Comparison of ENCODE assay signal across 14 cellular contexts in the genomic region with DNA sequence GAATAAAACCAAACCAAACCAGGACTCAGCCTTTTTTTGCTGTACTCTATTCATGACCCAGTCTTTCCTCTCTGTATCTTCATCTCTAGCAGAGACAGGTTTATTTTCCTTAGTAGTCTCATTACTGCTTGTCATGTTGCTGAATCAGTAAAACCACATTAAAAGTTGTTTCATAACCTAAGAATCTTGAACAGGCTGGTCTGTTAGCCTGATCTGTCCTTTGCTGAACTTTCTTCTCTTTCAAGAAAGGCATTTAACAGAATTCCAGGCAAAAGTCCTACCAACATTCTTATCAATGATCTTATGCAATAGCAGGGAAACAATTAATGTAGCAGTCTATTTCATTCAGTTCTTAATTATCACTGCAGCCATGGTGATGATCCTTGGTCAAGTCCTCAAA.
DNase-seq lines count a peak whose midpoint lies in the region; ATAC-seq and TF ChIP-seq lines count a peak whose summit lies in the region.
"Had no signal": no experiment of that assay in that cellular context is flagged by ENCODE, and none has a peak within 500 bp of the region (broad histone marks: within the 10 kb centered on the region; RNA-seq: fewer than 3 reads in every experiment).

No MANE protein-coding gene starts in this region.

- POLR2A ChIA-PET in AG04450 (lab: Yijun Ruan, JAX), result no interaction called here

- intact Hi-C loops in activated T-helper 2 cell treated with anti-CD3 and anti-CD28 coated beads, Interferon-gamma antibody, Interleukin-2, Interleukin-4, amounts not matched to agents 10 μg/mL and 5 μg/mL and 100 μg/mL, durations not matched to agents 14 hours and 24 hours and 36 hours (cut with micrococcal nuclease), result loop anchor here (10.0 kb wide), 1 partner anchor 214 kb away; no protein-coding TSS in a partner anchor

- H3K27me3 Mint-ChIP-seq in activated T-helper 2 cell treated with anti-CD3 and anti-CD28 coated beads, Interferon-gamma antibody, Interleukin-2, Interleukin-4, amounts not matched to agents 10 μg/mL and 5 μg/mL and 100 μg/mL, durations not matched to agents 14 hours and 24 hours and 36 hours (ENCODE audit: low read depth), result no peaks in the 10 kb centered on the region

- H3K4me3 ChIP-seq in AG04450 (ENCODE audit: low read depth, low read length) (no peak overlapping the region), kidney epithelial cell (ENCODE audit: low read depth, low read length) (no peak overlapping the region)

- ATAC-seq in HG03039 (IDR thresholded peaks at IDR 0.05; ENCODE audit: unreplicated experiment), result no peak

- H3K27me3 ChIP-seq in AG04450 (ENCODE audit: control insufficient read depth, insufficient read depth, low read length) (no peaks in the 10 kb centered on the region), kidney epithelial cell (ENCODE audit: control insufficient read depth, insufficient read depth, low read length) (no peaks in the 10 kb centered on the region)

- H3K27ac Mint-ChIP-seq in activated T-helper 2 cell treated with anti-CD3 and anti-CD28 coated beads, Interferon-gamma antibody, Interleukin-2, Interleukin-4, amounts not matched to agents 10 μg/mL and 5 μg/mL and 100 μg/mL, durations not matched to agents 14 hours and 24 hours and 36 hours, result peak overlapping the region; percentile 44

- TF ChIP-seq CTCF in AG04450 (IDR thresholded peaks at IDR 0.05; ENCODE audit: low read depth, low read length) (no peak), kidney epithelial cell (IDR thresholded peaks at IDR 0.05; ENCODE audit: insufficient read depth, low read length, poor library complexity, severe bottlenecking) (no peak)

- no peaks in the 10 kb centered on the region for H3K9me3 ChIP-seq in AG04450 (ENCODE audit: control insufficient read depth, insufficient read depth, low read length)

- CTCF ChIA-PET in AG04450 (lab: Charles Lee), result no interaction called here

- peaks cover 8% of the 10 kb centered on the region for H3K9me3 Mint-ChIP-seq in activated T-helper 2 cell treated with anti-CD3 and anti-CD28 coated beads, Interferon-gamma antibody, Interleukin-2, Interleukin-4, amounts not matched to agents 10 μg/mL and 5 μg/mL and 100 μg/mL, durations not matched to agents 14 hours and 24 hours and 36 hours
- H3K9me3 Mint-ChIP-seq: immature natural killer cell had no signal

- no peak overlapping the region for H3K4me3 Mint-ChIP-seq in activated T-helper 2 cell treated with anti-CD3 and anti-CD28 coated beads, Interferon-gamma antibody, Interleukin-2, Interleukin-4, amounts not matched to agents 10 μg/mL and 5 μg/mL and 100 μg/mL, durations not matched to agents 14 hours and 24 hours and 36 hours (ENCODE audit: low read depth)
- H3K4me3 Mint-ChIP-seq: immature natural killer cell had no signal

- DNase-seq in AG04450 (ENCODE audit: low read depth, low spot score) (peak; percentile 43), GM04504 (ENCODE audit: low read depth) (peak; percentile 33), kidney epithelial cell (ENCODE audit: low read depth) (peak; percentile 61), iPS-NIHi11 (ENCODE audit: low spot score) (no peak), DMS53 (lab: John Stamatoyannopoulos, UW) (no peak)
- no peak for DNase-seq in activated T-helper 2 cell treated with anti-CD3 and anti-CD28 coated beads, Interferon-gamma antibody, Interleukin-2, Interleukin-4, amounts not matched to agents 10 μg/mL and 5 μg/mL and 100 μg/mL, durations not matched to agents 14 hours and 24 hours and 36 hours (ENCODE audit: low spot score)
- no peak for DNase-seq in activated CD8-positive, alpha-beta memory T cell treated with anti-CD3 and anti-CD28 coated beads, Interleukin-2, amount 50 U/mL, for 4 hours
- DNase-seq: Calu3; effector CD4-positive, alpha-beta T cell; immature natural killer cell; NCI-H1048; posterior cingulate gyrus; T-helper 9 cell had no signal

- H3K36me3 ChIP-seq in kidney epithelial cell (ENCODE audit: control insufficient read depth, insufficient read depth, low read length), result no peaks in the 10 kb centered on the region

- peaks cover 8% of the 10 kb centered on the region for H3K36me3 Mint-ChIP-seq in activated T-helper 2 cell treated with anti-CD3 and anti-CD28 coated beads, Interferon-gamma antibody, Interleukin-2, Interleukin-4, amounts not matched to agents 10 μg/mL and 5 μg/mL and 100 μg/mL, durations not matched to agents 14 hours and 24 hours and 36 hours (ENCODE audit: low read depth)
- H3K36me3 Mint-ChIP-seq: immature natural killer cell had no signal

- H3K4me1 Mint-ChIP-seq in activated T-helper 2 cell treated with anti-CD3 and anti-CD28 coated beads, Interferon-gamma antibody, Interleukin-2, Interleukin-4, amounts not matched to agents 10 μg/mL and 5 μg/mL and 100 μg/mL, durations not matched to agents 14 hours and 24 hours and 36 hours (ENCODE audit: low read depth), result peaks cover 36% of the 10 kb centered on the region

- no peak overlapping the region for H3K27ac ChIP-seq in AG04450 (ENCODE audit: low read depth, low read length)

Comparison
In these comparisons a context has a peak if more than half of its experiments do, and no peak if none do; other contexts are left out.
1. DNase-seq: peak in AG04450 (single experiment), GM04504 (single experiment) and kidney epithelial cell (single experiment); none in activated T-helper 2 cell treated with anti-CD3 and anti-CD28 coated beads, Interferon-gamma antibody, Interleukin-2, Interleukin-4, amounts not matched to agents 10 μg/mL and 5 μg/mL and 100 μg/mL, durations not matched to agents 14 hours and 24 hours and 36 hours (single experiment), iPS-NIHi11 (single experiment), DMS53 (single experiment) and activated CD8-positive, alpha-beta memory T cell treated with anti-CD3 and anti-CD28 coated beads, Interleukin-2, amount 50 U/mL, for 4 hours (single experiment).